In the genomic region with DNA sequence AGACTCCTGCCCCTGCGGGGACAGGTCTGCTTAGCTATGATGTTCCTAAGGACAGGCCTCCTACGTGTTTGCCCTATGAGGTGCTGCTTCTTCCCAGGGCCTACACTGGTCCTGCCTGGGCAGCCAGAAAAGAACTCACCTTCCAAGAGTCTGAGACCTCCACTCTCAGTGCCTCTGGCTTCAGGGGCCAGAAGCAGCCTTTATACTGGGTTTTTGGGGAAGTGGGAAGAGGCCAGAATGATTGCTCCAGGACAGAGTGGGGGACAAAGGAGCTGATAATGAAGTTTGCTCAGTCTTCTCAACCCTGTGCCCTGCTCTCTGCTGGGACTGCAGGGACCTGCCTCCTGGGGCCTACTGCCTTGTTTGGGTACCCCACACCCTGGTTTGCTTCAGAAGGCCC, we compare ENCODE assay signal across 12 cellular contexts. TPM values are rescaled to one million over a fixed set of nuclear protein-coding genes. Genes with fewer than 3 reads are reported as not detected.
"Had no signal": no experiment of that assay in that cellular context is flagged by ENCODE, and none has a peak within 500 bp of the region (broad histone marks: within the 10 kb centered on the region; RNA-seq: fewer than 3 reads in every experiment).

A gene with protein sequence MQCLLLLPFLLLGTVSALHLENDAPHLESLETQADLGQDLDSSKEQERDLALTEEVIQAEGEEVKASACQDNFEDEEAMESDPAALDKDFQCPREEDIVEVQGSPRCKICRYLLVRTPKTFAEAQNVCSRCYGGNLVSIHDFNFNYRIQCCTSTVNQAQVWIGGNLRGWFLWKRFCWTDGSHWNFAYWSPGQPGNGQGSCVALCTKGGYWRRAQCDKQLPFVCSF (minus strand): TSS at position 176 of the 400 bp plus-strand sequence. CDS start 442 bp downstream, outside the sequence.

- H3K4me3 Mint-ChIP-seq: GM23338, H9, HFFc6 had no signal

- DNase-seq: GM23248, GOT3, H7, H9, HCEC 1CT, HFFc6 had no signal

- H3K27ac ChIP-seq: GM23248 had no signal

- H3K4me3 ChIP-seq: GM23248, GM23338, HAP-1 had no signal

- H3K27ac Mint-ChIP-seq: GM23338, HFFc6 had no signal

- H3K36me3 ChIP-seq: HAP-1 had no signal

- H3K9me3 Mint-ChIP-seq: H9, HFFc6 had no signal

- ATAC-seq: GM23338, HCT116 had no signal

- H3K4me2 ChIP-seq: GM23338 had no signal

- H3K4me1 ChIP-seq: HAP-1 had no signal

- H2AFZ ChIP-seq: GM23248, GM23338 had no signal

- H3K9ac ChIP-seq: GM23248 had no signal

- FAIRE-seq: H1, H54 had no signal

- H3K9me3 ChIP-seq: HAP-1 had no signal

RNA-seq across cellular contexts. Expression of the gene that starts here (rescaled TPM):
- total RNA-seq: GM23248, GM23338, H1, H4, H7, H9, HFFc6 had no signal
- polyA plus RNA-seq: GM23248, GM23338, H1 had no signal
